In the genomic region with DNA sequence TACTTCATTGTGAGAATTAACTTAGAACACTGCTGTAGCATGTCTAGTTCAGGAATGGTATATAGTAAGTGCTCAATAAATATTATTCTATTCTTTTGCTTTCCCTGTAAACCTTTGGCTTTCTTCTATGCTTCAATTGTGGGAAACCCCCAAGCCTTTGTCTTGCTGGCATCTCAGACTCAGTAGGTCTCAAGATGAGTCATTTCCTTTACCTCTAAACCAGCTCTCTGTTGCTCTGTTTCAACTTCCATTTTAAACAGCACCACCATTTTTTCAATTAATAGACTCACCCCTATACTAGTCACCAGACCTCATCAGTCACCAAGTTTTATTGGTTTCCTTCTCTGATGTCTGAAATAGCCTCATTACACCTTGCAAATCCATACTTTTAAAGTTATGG, we compare ENCODE assay signal across 10 cellular contexts. TPM values are rescaled to one million over a fixed set of nuclear protein-coding genes. Genes with fewer than 3 reads are reported as not detected.
DNase-seq lines count a peak whose midpoint lies in the region; ATAC-seq, FAIRE-seq and TF ChIP-seq lines count a peak whose summit lies in the region.
"Had no signal": no experiment of that assay in that cellular context is flagged by ENCODE, and none has a peak within 500 bp of the region (broad histone marks: within the 10 kb centered on the region; RNA-seq: fewer than 3 reads in every experiment).

No MANE protein-coding gene starts in this region.

- FAIRE-seq in RCC 7860 (lab: Jason Lieb, UNC) = no peak

- H3K9me3 ChIP-seq in SJCRH30 (replicated peaks) = no peaks in the 10 kb centered on the region

- CTCF ChIA-PET in activated CD8-positive, alpha-beta memory T cell treated with anti-CD3 and anti-CD28 coated beads, Interleukin-2, amount 10 ng/mL, durations not matched to agents 7 days and 5 days (lab: Charles Lee) = no interaction called here

- ATAC-seq in activated CD8-positive, alpha-beta memory T cell treated with anti-CD3 and anti-CD28 coated beads, Interleukin-2, amount 10 ng/mL, durations not matched to agents 7 days and 5 days = peak; percentile 98
- ATAC-seq in HG02798 (IDR thresholded peaks at IDR 0.05; ENCODE audit: poor library complexity, unreplicated experiment) = peak; percentile 97

- H3K27me3 ChIP-seq in SJCRH30 = no peaks in the 10 kb centered on the region

- H3K4me3 ChIP-seq in SJCRH30 = no peak overlapping the region

- no peaks in the 10 kb centered on the region for H3K27me3 Mint-ChIP-seq in activated CD8-positive, alpha-beta memory T cell treated with anti-CD3 and anti-CD28 coated beads, Interleukin-2, amount 10 ng/mL, durations not matched to agents 7 days and 5 days
- no peaks in the 10 kb centered on the region for H3K27me3 Mint-ChIP-seq in type B pancreatic cell

- peaks cover 25% of the 10 kb centered on the region for H3K36me3 Mint-ChIP-seq in activated CD8-positive, alpha-beta memory T cell treated with anti-CD3 and anti-CD28 coated beads, Interleukin-2, amount 10 ng/mL, durations not matched to agents 7 days and 5 days
- H3K36me3 Mint-ChIP-seq in type B pancreatic cell = no peaks in the 10 kb centered on the region

- peak overlapping the region; percentile 74 for H3K27ac Mint-ChIP-seq in activated CD8-positive, alpha-beta memory T cell treated with anti-CD3 and anti-CD28 coated beads, Interleukin-2, amount 10 ng/mL, durations not matched to agents 7 days and 5 days
- H3K27ac Mint-ChIP-seq in type B pancreatic cell = no peak overlapping the region

- H3K27ac ChIP-seq in SJCRH30 = no peak overlapping the region

- TF ChIP-seq CTCF in type B pancreatic cell (conservative IDR thresholded peaks at IDR 0.05) = no peak

- H3K36me3 ChIP-seq in SJCRH30 = no peaks in the 10 kb centered on the region

- peak; percentile 49 for DNase-seq in activated CD8-positive, alpha-beta memory T cell treated with anti-CD3 and anti-CD28 coated beads, Interleukin-2, amount 10 ng/mL, durations not matched to agents 7 days and 5 days
- DNase-seq in activated CD8-positive, alpha-beta memory T cell treated with anti-CD3 and anti-CD28 coated beads for 24 hours = no peak
- DNase-seq in RCC 7860 (ENCODE audit: low spot score) = peak; percentile 8
- DNase-seq in stimulated activated CD4-positive, alpha-beta T cell treated with anti-CD3 and anti-CD28 coated beads, Interleukin-4, amount 100 ng/mL, for 24 hours = peak; percentile 27
- DNase-seq in type B pancreatic cell (ENCODE audit: extremely low spot score, unreplicated experiment) = no peak
- DNase-seq in DMS114 treated with DMSO at 0.1 percent for 48 hours (lab: John Stamatoyannopoulos, UW; ENCODE audit: unreplicated experiment) = no peak
- no peak for DNase-seq in SJCRH30
- DNase-seq: amniotic stem cell, RPMI8226 had no signal

- no peaks in the 10 kb centered on the region for H3K4me1 ChIP-seq in SJCRH30

- peaks cover 8% of the 10 kb centered on the region for H3K9me3 Mint-ChIP-seq in activated CD8-positive, alpha-beta memory T cell treated with anti-CD3 and anti-CD28 coated beads, Interleukin-2, amount 10 ng/mL, durations not matched to agents 7 days and 5 days (ENCODE audit: low read depth)
- H3K9me3 Mint-ChIP-seq in type B pancreatic cell = peaks cover 6% of the 10 kb centered on the region

- H3K4me3 Mint-ChIP-seq in activated CD8-positive, alpha-beta memory T cell treated with anti-CD3 and anti-CD28 coated beads, Interleukin-2, amount 10 ng/mL, durations not matched to agents 7 days and 5 days = no peak overlapping the region
- no peak overlapping the region for H3K4me3 Mint-ChIP-seq in type B pancreatic cell

- peaks cover 22% of the 10 kb centered on the region for H3K4me1 Mint-ChIP-seq in activated CD8-positive, alpha-beta memory T cell treated with anti-CD3 and anti-CD28 coated beads, Interleukin-2, amount 10 ng/mL, durations not matched to agents 7 days and 5 days
- peaks cover 4% of the 10 kb centered on the region for H3K4me1 Mint-ChIP-seq in type B pancreatic cell (ENCODE audit: unreplicated experiment)

RNA-seq across cellular contexts. Expression of a gene that starts 43.5 kb away (rescaled TPM):
- total RNA-seq in activated CD8-positive, alpha-beta memory T cell treated with anti-CD3 and anti-CD28 coated beads, Interleukin-2, amount 10 ng/mL, durations not matched to agents 7 days and 5 days = 10 to 100 TPM; 40.1 to 54.5 TPM
- 72.3 and 83.9 TPM in 2 replicates for total RNA-seq in type B pancreatic cell (ENCODE audit: low replicate concordance)
- total RNA-seq in SJCRH30 (2014; rRNA removed; shearing (Covaris generic)) = 15.0 and 19.6 TPM in 2 replicates

Comparison
In these comparisons a context has a peak if more than half of its experiments do, and no peak if none do; other contexts are left out.
1. DNase-seq: peak in activated CD8-positive, alpha-beta memory T cell treated with anti-CD3 and anti-CD28 coated beads, Interleukin-2, amount 10 ng/mL, durations not matched to agents 7 days and 5 days (single experiment), RCC 7860 (single experiment) and stimulated activated CD4-positive, alpha-beta T cell treated with anti-CD3 and anti-CD28 coated beads, Interleukin-4, amount 100 ng/mL, for 24 hours (single experiment); none in activated CD8-positive, alpha-beta memory T cell treated with anti-CD3 and anti-CD28 coated beads for 24 hours (single experiment), type B pancreatic cell (single experiment), DMS114 treated with DMSO at 0.1 percent for 48 hours (single experiment) and SJCRH30 (0 of 2).